In the genomic region with DNA sequence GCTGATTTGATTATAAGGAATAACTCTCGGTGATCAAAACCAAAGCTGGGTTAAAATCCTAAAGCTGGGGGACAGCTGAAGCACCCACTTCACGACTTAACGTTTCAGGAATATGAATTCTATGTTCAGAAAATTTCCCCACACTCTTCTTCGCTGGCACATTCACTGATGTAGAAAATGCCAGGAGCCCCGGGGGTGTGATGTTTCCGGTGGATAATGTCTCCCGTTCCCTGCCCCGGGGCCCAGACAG, we compare ENCODE assay signal across 9 cellular contexts.
DNase-seq lines count a peak whose midpoint lies in the region; ATAC-seq lines count a peak whose summit lies in the region.
"Had no signal": no experiment of that assay in that cellular context is flagged by ENCODE, and none has a peak within 500 bp of the region (broad histone marks: within the 10 kb centered on the region; RNA-seq: fewer than 3 reads in every experiment).

No MANE protein-coding gene starts in this region.

- DNase-seq in DMS53 (lab: John Stamatoyannopoulos, UW) (peak; percentile 48), DMS53 treated with DMSO at 0.1 percent for 48 hours (lab: John Stamatoyannopoulos, UW; ENCODE audit: unreplicated experiment) (no peak)
- no peak for DNase-seq in stimulated activated naive CD8-positive, alpha-beta T cell treated with anti-CD3 and anti-CD28 coated beads, Interleukin-15, amount 100 ng/mL, for 72 hours
- DNase-seq in activated CD4-positive, CD25-positive, alpha-beta regulatory T cell (lab: John Stamatoyannopoulos, UW), result no peak

- peaks cover 12% of the 10 kb centered on the region for H3K4me1 Mint-ChIP-seq in activated naive CD8-positive, alpha-beta T cell (ENCODE audit: low read depth)
- H3K4me1 Mint-ChIP-seq in stimulated activated naive CD8-positive, alpha-beta T cell treated with anti-CD3 and anti-CD28 coated beads, Interleukin-15, amount 100 ng/mL, for 72 hours, result peaks cover 10% of the 10 kb centered on the region

- no peak for ATAC-seq in stimulated activated naive CD8-positive, alpha-beta T cell treated with anti-CD3 and anti-CD28 coated beads, Interleukin-15, amount 100 ng/mL, for 72 hours
- ATAC-seq in HG03045 (IDR thresholded peaks at IDR 0.05; ENCODE audit: unreplicated experiment), result no peak
- ATAC-seq in HG03095 (IDR thresholded peaks at IDR 0.05; ENCODE audit: unreplicated experiment), result no peak

- H3K27ac Mint-ChIP-seq in activated naive CD8-positive, alpha-beta T cell, result no peak overlapping the region
- no peak overlapping the region for H3K27ac Mint-ChIP-seq in stimulated activated naive CD8-positive, alpha-beta T cell treated with anti-CD3 and anti-CD28 coated beads, Interleukin-15, amount 100 ng/mL, for 72 hours

- H3K4me3 Mint-ChIP-seq in activated naive CD8-positive, alpha-beta T cell, result peak overlapping the region; percentile 33
- peak overlapping the region; percentile 35 to 64 for H3K4me3 Mint-ChIP-seq in stimulated activated naive CD8-positive, alpha-beta T cell treated with anti-CD3 and anti-CD28 coated beads, Interleukin-15, amount 100 ng/mL, for 72 hours

- H3K9me3 Mint-ChIP-seq in activated naive CD8-positive, alpha-beta T cell (ENCODE audit: low read depth), result no peaks in the 10 kb centered on the region
- no peaks in the 10 kb centered on the region for H3K9me3 Mint-ChIP-seq in stimulated activated naive CD8-positive, alpha-beta T cell treated with anti-CD3 and anti-CD28 coated beads, Interleukin-15, amount 100 ng/mL, for 72 hours

- peak overlapping the region; percentile 61 for H3K4me3 ChIP-seq in iPS-18c (ENCODE audit: insufficient read depth, low read depth, low read length)
- H3K4me3 ChIP-seq: SJSA1 had no signal

- no peaks in the 10 kb centered on the region for H3K36me3 Mint-ChIP-seq in activated naive CD8-positive, alpha-beta T cell

- H3K9me3 ChIP-seq in iPS-18c (ENCODE audit: control insufficient read depth, insufficient read depth, low read length), result no peaks in the 10 kb centered on the region
- H3K9me3 ChIP-seq: SJSA1 had no signal

- peaks cover 24% of the 10 kb centered on the region for H3K27me3 Mint-ChIP-seq in activated naive CD8-positive, alpha-beta T cell
- H3K27me3 Mint-ChIP-seq in stimulated activated naive CD8-positive, alpha-beta T cell treated with anti-CD3 and anti-CD28 coated beads, Interleukin-15, amount 100 ng/mL, for 72 hours, result peaks cover 66% of the 10 kb centered on the region
